ENCODE assay signal across 3 cellular contexts in the genomic region with DNA sequence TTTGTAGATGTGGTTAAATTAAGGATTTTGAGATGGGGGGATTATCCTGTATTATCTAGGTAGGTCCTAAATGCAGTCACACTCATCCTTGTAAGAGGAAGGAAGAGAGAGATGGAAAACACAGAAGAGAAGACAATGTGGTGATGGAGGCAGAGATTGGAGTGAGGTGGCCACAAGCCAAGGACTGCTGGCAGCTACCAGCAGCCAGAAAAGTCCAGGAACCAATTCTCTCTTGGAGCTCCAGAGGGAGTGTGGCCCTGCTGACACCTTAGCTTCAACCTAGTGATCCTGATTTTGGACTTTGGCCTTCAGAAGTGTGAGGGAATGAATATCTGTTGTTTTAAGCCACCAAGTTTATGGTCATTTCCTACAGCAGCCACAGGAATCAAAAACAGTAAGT.
TF ChIP-seq lines count a peak whose summit lies in the region.

No MANE protein-coding gene starts in this region.

TF ChIP-seq in HCT116, 20 proteins besides CTCF, POLR2A, EP300 and RAD21:
- TF ChIP-seq YY1 (IDR thresholded peaks at IDR 0.05; ENCODE audit: extremely low read depth, insufficient replicate concordance, low read depth, low read length) (no peak), SP1 (IDR thresholded peaks at IDR 0.05; ENCODE audit: low read depth) (no peak), CBX3 (IDR thresholded peaks at IDR 0.05; ENCODE audit: low read depth) (0 out of 2 replicates have a peak, but pooled peaks have one; percentile 29)
- TF ChIP-seq, protein P1, sequence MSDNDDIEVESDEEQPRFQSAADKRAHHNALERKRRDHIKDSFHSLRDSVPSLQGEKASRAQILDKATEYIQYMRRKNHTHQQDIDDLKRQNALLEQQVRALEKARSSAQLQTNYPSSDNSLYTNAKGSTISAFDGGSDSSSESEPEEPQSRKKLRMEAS (IDR thresholded peaks at IDR 0.05), result no peak

TF ChIP-seq in K562, 482 proteins besides CTCF, POLR2A, EP300 and RAD21:
- no peak for TF ChIP-seq GTF2F1 (IDR thresholded peaks at IDR 0.05; ENCODE audit: low read depth, low read length)
- no peak for TF ChIP-seq NR1H2 (CRISPR knock-in tag; IDR thresholded peaks at IDR 0.05)
- no peak for TF ChIP-seq ZNF3 (CRISPR knock-in tag; IDR thresholded peaks at IDR 0.05)
- 0 out of 4 replicates have a peak, but pooled peaks of 1 of the 2 experiments have one; percentile 19 for TF ChIP-seq KDM1A (IDR thresholded peaks at IDR 0.05)
- TF ChIP-seq RBM25 (IDR thresholded peaks at IDR 0.05; ENCODE audit: low read depth, low read length, severe bottlenecking), result peak; percentile 51

TF ChIP-seq in liver, 16 proteins besides CTCF, POLR2A, EP300 and RAD21:
- TF ChIP-seq HNF4G (IDR thresholded peaks at IDR 0.05), result peak; percentile 4
- TF ChIP-seq, protein P1 (IDR thresholded peaks at IDR 0.05), result no peak
- no peak for TF ChIP-seq RXRA (IDR thresholded peaks at IDR 0.05)
- peak; percentile 24 for TF ChIP-seq SP1 (IDR thresholded peaks at IDR 0.05)
- TF ChIP-seq HNF4A (conservative IDR thresholded peaks at IDR 0.05), result peak; percentile 48 to 69
